Comparison of ENCODE assay signal across 8 cellular contexts in genomic region chr2:106159867-106160785, GRCh38. TPM values are rescaled to one million over a fixed set of nuclear protein-coding genes. Genes with fewer than 3 reads are reported as not detected.
DNase-seq lines count a peak whose midpoint lies in the region; ATAC-seq, FAIRE-seq and TF ChIP-seq lines count a peak whose summit lies in the region.

No MANE protein-coding gene starts in this region.

- ATAC-seq in HG03442 (IDR thresholded peaks at IDR 0.05; ENCODE audit: unreplicated experiment) (peak; percentile 64), HepG2 (no peak)

- H3K27me3 ChIP-seq in neutrophil = no peaks in the 10 kb centered on the region
- no peaks in the 10 kb centered on the region for H3K27me3 ChIP-seq in colonic mucosa
- no peaks in the 10 kb centered on the region for H3K27me3 ChIP-seq in HepG2 (ENCODE audit: control insufficient read depth in 1 of 2, insufficient read depth in 2 of 2, low read length in 2 of 2)

- H3K79me2 ChIP-seq in HepG2 (ENCODE audit: insufficient read depth, low read length) = no peaks in the 10 kb centered on the region

- 97% methylated on average over 31 of the region's 31 CpGs for WGBS in HepG2 (ENCODE audit: low lambda C conversion rate)

- TF ChIP-seq CTCF in neutrophil (IDR thresholded peaks at IDR 0.05) (no peak), colonic mucosa (IDR thresholded peaks at IDR 0.05) (no peak), HepG2 (CRISPR knock-in tag; IDR thresholded peaks at IDR 0.05) (no peak)

- TF ChIP-seq EP300 in HepG2 (IDR thresholded peaks at IDR 0.05; ENCODE audit: low read depth in 2 of 2, low read length in 2 of 2) = no peak
- no peak for TF ChIP-seq EP300 in HepG2 (CRISPR knock-in tag; IDR thresholded peaks at IDR 0.05; ENCODE audit: borderline replicate concordance)

- peak overlapping the region; percentile 9 to 32 for H3K4me3 ChIP-seq in neutrophil (ENCODE audit: low read depth in 1 of 2, low read length in 1 of 2)
- no peak overlapping the region for H3K4me3 ChIP-seq in colonic mucosa
- no peak overlapping the region for H3K4me3 ChIP-seq in HepG2 (replicated peaks in 1 of 3; ENCODE audit: insufficient read depth in 1 of 3, low read depth in 2 of 3, low read length in 3 of 3)

- H3K36me3 ChIP-seq in neutrophil (peaks cover 14% of the 10 kb centered on the region), colonic mucosa (no peaks in the 10 kb centered on the region), HepG2 (replicated peaks in 1 of 2; ENCODE audit: control insufficient read depth in 1 of 2, insufficient read depth in 2 of 2, low read length in 2 of 2) (peaks cover 24 to 81% of the 10 kb centered on the region in 2 experiments)

- in situ Hi-C loops in HepG2 (cut with HindIII; ENCODE audit: extremely low pct_ligation_motif_present, low pct_unique_long_range_greater_than_20kb) = no loop called here

- no peak overlapping the region for H2AFZ ChIP-seq in HepG2 (ENCODE audit: low read length)

- FAIRE-seq in GM12892 (lab: Jason Lieb, UNC) (peak; percentile 46), HepG2 (lab: Jason Lieb, UNC) (no peak)

- POLR2A ChIA-PET in HepG2 (lab: Yijun Ruan, JAX) = no interaction called here

- TF ChIP-seq POLR2A in GM12892 (IDR thresholded peaks at IDR 0.05; ENCODE audit: low read depth, low read length) = no peak
- no peak for TF ChIP-seq POLR2A in HepG2 (IDR thresholded peaks at IDR 0.05; ENCODE audit: insufficient read depth in 1 of 2, low read depth in 2 of 2, low read length in 2 of 2)

- BruUV-seq in HepG2 (replicated peaks; lab: Mats Ljungman, UMichigan) = no TSS peak

- H3K4me1 ChIP-seq in neutrophil (ENCODE audit: control insufficient read depth in 1 of 2, insufficient read depth in 1 of 2, low read depth in 1 of 2, low read length in 1 of 2) (peaks cover 17 to 24% of the 10 kb centered on the region in 2 experiments), colonic mucosa (no peaks in the 10 kb centered on the region), HepG2 (ENCODE audit: insufficient read depth, low read length) (no peaks in the 10 kb centered on the region)

- H3K27ac ChIP-seq in neutrophil (peak overlapping the region; percentile 21), colonic mucosa (no peak overlapping the region), HepG2 (ENCODE audit: extremely low read length, insufficient read depth, low read length) (no peak overlapping the region)

- intact Hi-C loops in colonic mucosa (cut with DNase I) (no loop called here), HepG2 (cut with micrococcal nuclease; ENCODE audit: unreplicated experiment) (no loop called here)

- H3K9ac ChIP-seq in colonic mucosa (ENCODE audit: low read depth in 2 of 2, low read length in 2 of 2) (peak overlapping the region in 1 of 2 donors; percentile 21), HepG2 (ENCODE audit: insufficient read depth, low read depth, low read length) (no peak overlapping the region)

- DNase-seq in GM12892 (ENCODE audit: insufficient read length) (no peak), activated T-cell treated with anti-CD3 and anti-CD28 coated beads for 48 hours (ENCODE audit: low read depth) (peak; percentile 30), NCI-H526 (lab: John Stamatoyannopoulos, UW) (no peak), colonic mucosa (no peak), NCI-H1930 (lab: John Stamatoyannopoulos, UW) (no peak), HepG2 (ENCODE audit: low spot score) (no peak)

- TF ChIP-seq RAD21 in HepG2 (CRISPR knock-in tag; IDR thresholded peaks at IDR 0.05) = no peak

- H3K4me2 ChIP-seq in HepG2 (ENCODE audit: low read depth, low read length) = no peak overlapping the region

- H3K9me3 ChIP-seq in neutrophil (no peaks in the 10 kb centered on the region), colonic mucosa (no peaks in the 10 kb centered on the region), HepG2 (ENCODE audit: low read length) (no peaks in the 10 kb centered on the region)

- CTCF ChIA-PET in HepG2 (lab: Yijun Ruan, JAX; ENCODE audit: low intra/inter-chr PET ratio, low total read pairs) = no interaction called here

- H4K20me1 ChIP-seq in HepG2 (ENCODE audit: insufficient read depth, low read length) = no peaks in the 10 kb centered on the region

TF ChIP-seq in HepG2, 621 proteins besides CTCF, POLR2A, EP300 and RAD21 (continues in another document):
- TF ChIP-seq, protein P1, sequence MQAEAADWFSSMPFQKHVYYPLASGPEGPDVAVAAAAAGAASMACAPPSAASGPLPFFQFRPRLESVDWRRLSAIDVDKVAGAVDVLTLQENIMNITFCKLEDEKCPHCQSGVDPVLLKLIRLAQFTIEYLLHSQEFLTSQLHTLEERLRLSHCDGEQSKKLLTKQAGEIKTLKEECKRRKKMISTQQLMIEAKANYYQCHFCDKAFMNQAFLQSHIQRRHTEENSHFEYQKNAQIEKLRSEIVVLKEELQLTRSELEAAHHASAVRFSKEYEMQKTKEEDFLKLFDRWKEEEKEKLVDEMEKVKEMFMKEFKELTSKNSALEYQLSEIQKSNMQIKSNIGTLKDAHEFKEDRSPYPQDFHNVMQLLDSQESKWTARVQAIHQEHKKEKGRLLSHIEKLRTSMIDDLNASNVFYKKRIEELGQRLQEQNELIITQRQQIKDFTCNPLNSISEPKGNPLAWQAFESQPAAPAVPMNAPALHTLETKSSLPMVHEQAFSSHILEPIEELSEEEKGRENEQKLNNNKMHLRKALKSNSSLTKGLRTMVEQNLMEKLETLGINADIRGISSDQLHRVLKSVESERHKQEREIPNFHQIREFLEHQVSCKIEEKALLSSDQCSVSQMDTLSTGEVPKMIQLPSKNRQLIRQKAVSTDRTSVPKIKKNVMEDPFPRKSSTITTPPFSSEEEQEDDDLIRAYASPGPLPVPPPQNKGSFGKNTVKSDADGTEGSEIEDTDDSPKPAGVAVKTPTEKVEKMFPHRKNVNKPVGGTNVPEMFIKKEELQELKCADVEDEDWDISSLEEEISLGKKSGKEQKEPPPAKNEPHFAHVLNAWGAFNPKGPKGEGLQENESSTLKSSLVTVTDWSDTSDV (CRISPR knock-in tag; IDR thresholded peaks at IDR 0.05) = no peak
- TF ChIP-seq IKZF4 (CRISPR knock-in tag; IDR thresholded peaks at IDR 0.05; ENCODE audit: borderline replicate concordance, low read depth, not compliant biosample characterization) = no peak

RNA-seq across cellular contexts. Expression of gene UXS1, which starts 34.0 kb away (rescaled TPM):
- 20.8 TPM for polyA plus RNA-seq in GM12892 (2012; ENCODE audit: missing spikeins)
- total RNA-seq in colonic mucosa (10 to 100 TPM; 31.0 to 34.4 TPM), HepG2 (2016; rRNA removed; fragmentation: Illumina TruSeq; extraction: Trizol) (35.4 and 53.3 TPM in 2 replicates)
- 213 and 242 TPM in 2 replicates for total RNA-seq in HepG2 (2016; cell fraction: cytosol; rRNA removed; fragmentation: Illumina TruSeq; extraction: Trizol; ENCODE audit: low read depth)
- 35.4 and 55.0 TPM in 2 replicates for total RNA-seq in HepG2 (2016; cell fraction: insoluble cytoplasmic fraction; rRNA removed; fragmentation: Illumina TruSeq; extraction: Trizol)
- 82.8 and 94.5 TPM in 2 replicates for total RNA-seq in HepG2 (2016; cell fraction: membrane; rRNA removed; fragmentation: Illumina TruSeq; extraction: Trizol)
- total RNA-seq in HepG2 (2016; cell fraction: nucleus; rRNA removed; fragmentation: Illumina TruSeq; extraction: Trizol) = 81.3 and 87.6 TPM in 2 replicates
- 110 and 117 TPM in 2 replicates for polyA plus RNA-seq in HepG2 (2011; rRNA removed)
- polyA plus RNA-seq in HepG2 (2011; cell fraction: cytosol; rRNA removed) = 84.0 and 87.5 TPM in 2 replicates
- 63.2 and 66.8 TPM in 2 replicates for polyA plus RNA-seq in HepG2 (2011; cell fraction: nucleus; rRNA removed)
- polyA plus RNA-seq in HepG2 (2012) = 66.7 and 76.7 TPM in 2 replicates
- 24.5 and 28.9 TPM in 2 replicates for polyA plus RNA-seq in HepG2 (2016; cell fraction: cytosol; fragmentation: Illumina TruSeq; extraction: Trizol; ENCODE audit: low read depth)
- 51.5 and 54.9 TPM in 2 replicates for polyA plus RNA-seq in HepG2 (2016; cell fraction: insoluble cytoplasmic fraction; fragmentation: Illumina TruSeq; extraction: Trizol; ENCODE audit: low read depth)
- polyA plus RNA-seq in HepG2 (2016; cell fraction: membrane; fragmentation: Illumina TruSeq; extraction: Trizol; ENCODE audit: low read depth) = 39.9 TPM in 2 replicates
- 128 and 133 TPM in 2 replicates for polyA plus RNA-seq in HepG2 (2016; cell fraction: nucleus; fragmentation: Illumina TruSeq; extraction: Trizol; ENCODE audit: insufficient read depth, low read depth)
- 33.9 and 171 TPM in 2 replicates for polyA minus RNA-seq in HepG2 (2011; rRNA and poly(A)+ RNA removed; ENCODE audit: low replicate concordance)
- polyA minus RNA-seq in HepG2 (2011; cell fraction: cytosol; rRNA and poly(A)+ RNA removed) = 65.9 and 83.0 TPM in 2 replicates
- polyA minus RNA-seq in HepG2 (2011; cell fraction: nucleus; rRNA and poly(A)+ RNA removed) = 109 TPM in 2 replicates

Comparison
In these comparisons a context has a peak if more than half of its experiments do, and no peak if none do; other contexts are left out.
1. H3K4me3 ChIP-seq: peak in neutrophil (2 of 2); none in colonic mucosa (single experiment) and HepG2 (0 of 3).